34 cellular contexts compared by ENCODE assay signal in genomic region chr1:65297686-65298085, GRCh38.
"Had no signal": no experiment of that assay in that cellular context is flagged by ENCODE, and none has a peak within 500 bp of the region (broad histone marks: within the 10 kb centered on the region; RNA-seq: fewer than 3 reads in every experiment).

No MANE protein-coding gene starts in this region.

- H3K36me3 Mint-ChIP-seq: activated naive CD8-positive, alpha-beta T cell treated with anti-CD3 and anti-CD28 coated beads, Interleukin-2, amount 10 ng/mL, durations not matched to agents 7 days and 5 days had no signal

- H3K4me2 ChIP-seq: SK-N-SH had no signal

- H3K27me3 Mint-ChIP-seq: activated naive CD8-positive, alpha-beta T cell treated with anti-CD3 and anti-CD28 coated beads, Interleukin-2, amount 10 ng/mL, durations not matched to agents 7 days and 5 days; activated T-helper 17 cell treated with anti-CD3 and anti-CD28 coated beads, Interleukin-2, amount 50 U/mL, for 72 hours had no signal

- H3K36me3 ChIP-seq: ascending aorta, MG63, Peyer's patch, SJSA1 had no signal

- H3K27ac Mint-ChIP-seq: activated CD4-positive, alpha-beta T cell treated with anti-CD3 and anti-CD28 coated beads, Interleukin-2, amount 10 ng/mL, durations not matched to agents 24 days and 14 days; activated CD8-positive, alpha-beta T cell treated with anti-CD3 and anti-CD28 coated beads for 36 hours; activated naive CD4-positive, alpha-beta T cell treated with anti-CD3 and anti-CD28 coated beads, Interleukin-2, amount 50 U/mL, for 24 hours; activated naive CD8-positive, alpha-beta T cell treated with anti-CD3 and anti-CD28 coated beads, Interleukin-2, amount 10 ng/mL, durations not matched to agents 7 days and 5 days; activated T-cell treated with anti-CD3 and anti-CD28 coated beads, Interleukin-2, amount 50 U/mL, for 72 hours; activated T-helper 17 cell treated with anti-CD3 and anti-CD28 coated beads, Interleukin-2, amount 50 U/mL, for 72 hours; T-helper 1 cell treated with Interleukin-12 subunit alpha and Interleukin-12 subunit beta and Interleukin-4 antibody, amounts not matched to agents 30 μg/mL and 1 μg/mL, for 36 hours; T-helper 2 cell treated with Interferon-gamma antibody and Interleukin-4, amounts not matched to agents 5 μg/mL and 100 μg/mL, for 36 hours had no signal

- DNase-seq: activated CD4-positive, alpha-beta T cell treated with anti-CD3 and anti-CD28 coated beads, Interleukin-2, amount 10 ng/mL, durations not matched to agents 24 days and 14 days; activated CD4-positive, alpha-beta T cell treated with anti-CD3 and anti-CD28 coated beads, Interleukin-2, amount 50 U/mL, for 4 hours; activated CD8-positive, alpha-beta T cell treated with anti-CD3 and anti-CD28 coated beads for 36 hours; activated effector memory CD4-positive, alpha-beta T cell treated with anti-CD3 and anti-CD28 coated beads, Interleukin-2, amount 50 U/mL, for 16 hours; activated naive CD4-positive, alpha-beta T cell; activated naive CD8-positive, alpha-beta T cell treated with anti-CD3 and anti-CD28 coated beads, Interleukin-2, amount 10 ng/mL, durations not matched to agents 7 days and 5 days; activated T-cell treated with anti-CD3 and anti-CD28 coated beads, Interleukin-2, amount 50 U/mL, for 1 hour; activated T-cell treated with anti-CD3 and anti-CD28 coated beads, Interleukin-2, amount 50 U/mL, for 72 hours; amygdala; Kasumi-1; KG1; MG63; NCI-H1048; NCI-H1105 treated with DMSO at 0.1 percent for 48 hours; NCI-H1436; NCI-H1694; NCI-H1930; NCI-H2107; NCI-H510A; NCI-H526; NCI-H748 treated with DMSO at 0.1 percent for 48 hours; NK-92 treated with Interleukin-12 subunit alpha and Interleukin-12 subunit beta, amount 100 ng/mL, for 24 hours; PC-3; Peyer's patch; RPMI8226; SHP77 treated with DMSO at 0.1 percent for 48 hours; SK-N-SH had no signal

- H3K9me2 ChIP-seq: SK-N-SH had no signal

- H3K4me1 Mint-ChIP-seq: activated CD4-positive, alpha-beta T cell treated with anti-CD3 and anti-CD28 coated beads, Interleukin-2, amount 10 ng/mL, durations not matched to agents 24 days and 14 days; activated naive CD4-positive, alpha-beta T cell treated with anti-CD3 and anti-CD28 coated beads, Interleukin-2, amount 50 U/mL, for 24 hours; activated T-helper 17 cell treated with anti-CD3 and anti-CD28 coated beads, Interleukin-2, amount 50 U/mL, for 72 hours had no signal

- H3K4me3 Mint-ChIP-seq: activated CD4-positive, alpha-beta T cell treated with anti-CD3 and anti-CD28 coated beads, Interleukin-2, amount 10 ng/mL, durations not matched to agents 24 days and 14 days; activated CD8-positive, alpha-beta T cell treated with anti-CD3 and anti-CD28 coated beads for 36 hours; activated naive CD4-positive, alpha-beta T cell treated with anti-CD3 and anti-CD28 coated beads, Interleukin-2, amount 50 U/mL, for 24 hours; activated naive CD8-positive, alpha-beta T cell treated with anti-CD3 and anti-CD28 coated beads, Interleukin-2, amount 10 ng/mL, durations not matched to agents 7 days and 5 days; activated T-cell treated with anti-CD3 and anti-CD28 coated beads, Interleukin-2, amount 50 U/mL, for 72 hours; activated T-helper 17 cell treated with anti-CD3 and anti-CD28 coated beads, Interleukin-2, amount 50 U/mL, for 72 hours; T-helper 1 cell treated with Interleukin-12 subunit alpha and Interleukin-12 subunit beta and Interleukin-4 antibody, amounts not matched to agents 30 μg/mL and 1 μg/mL, for 36 hours; T-helper 2 cell treated with Interferon-gamma antibody and Interleukin-4, amounts not matched to agents 5 μg/mL and 100 μg/mL, for 36 hours had no signal

- H3K4me1 ChIP-seq: ascending aorta, Peyer's patch, SJSA1 had no signal

- H3K9me3 ChIP-seq: ascending aorta, MG63, Peyer's patch, SJSA1, SK-N-SH had no signal

- H3K27me3 ChIP-seq: ascending aorta, Peyer's patch had no signal

- H3K27ac ChIP-seq: ascending aorta, Peyer's patch, SJSA1 had no signal

- ATAC-seq: activated CD8-positive, alpha-beta T cell treated with anti-CD3 and anti-CD28 coated beads for 36 hours; activated T-cell treated with anti-CD3 and anti-CD28 coated beads, Interleukin-2, amount 50 U/mL, for 72 hours; activated T-helper 17 cell treated with anti-CD3 and anti-CD28 coated beads, Interleukin-2, amount 50 U/mL, for 72 hours; PC-3 had no signal

- H3K9me3 Mint-ChIP-seq: activated CD4-positive, alpha-beta T cell treated with anti-CD3 and anti-CD28 coated beads, Interleukin-2, amount 10 ng/mL, durations not matched to agents 24 days and 14 days; activated CD8-positive, alpha-beta T cell treated with anti-CD3 and anti-CD28 coated beads for 36 hours; activated naive CD4-positive, alpha-beta T cell treated with anti-CD3 and anti-CD28 coated beads, Interleukin-2, amount 50 U/mL, for 24 hours; activated naive CD8-positive, alpha-beta T cell treated with anti-CD3 and anti-CD28 coated beads, Interleukin-2, amount 10 ng/mL, durations not matched to agents 7 days and 5 days; activated T-cell treated with anti-CD3 and anti-CD28 coated beads, Interleukin-2, amount 50 U/mL, for 72 hours; activated T-helper 17 cell treated with anti-CD3 and anti-CD28 coated beads, Interleukin-2, amount 50 U/mL, for 72 hours; T-helper 1 cell treated with Interleukin-12 subunit alpha and Interleukin-12 subunit beta and Interleukin-4 antibody, amounts not matched to agents 30 μg/mL and 1 μg/mL, for 36 hours; T-helper 2 cell treated with Interferon-gamma antibody and Interleukin-4, amounts not matched to agents 5 μg/mL and 100 μg/mL, for 36 hours had no signal

- H3K9ac ChIP-seq: SK-N-SH had no signal

- H3K4me3 ChIP-seq: ascending aorta, MG63, Peyer's patch, SJSA1 had no signal

- FAIRE-seq: TTC549 had no signal
